In the genomic region with DNA sequence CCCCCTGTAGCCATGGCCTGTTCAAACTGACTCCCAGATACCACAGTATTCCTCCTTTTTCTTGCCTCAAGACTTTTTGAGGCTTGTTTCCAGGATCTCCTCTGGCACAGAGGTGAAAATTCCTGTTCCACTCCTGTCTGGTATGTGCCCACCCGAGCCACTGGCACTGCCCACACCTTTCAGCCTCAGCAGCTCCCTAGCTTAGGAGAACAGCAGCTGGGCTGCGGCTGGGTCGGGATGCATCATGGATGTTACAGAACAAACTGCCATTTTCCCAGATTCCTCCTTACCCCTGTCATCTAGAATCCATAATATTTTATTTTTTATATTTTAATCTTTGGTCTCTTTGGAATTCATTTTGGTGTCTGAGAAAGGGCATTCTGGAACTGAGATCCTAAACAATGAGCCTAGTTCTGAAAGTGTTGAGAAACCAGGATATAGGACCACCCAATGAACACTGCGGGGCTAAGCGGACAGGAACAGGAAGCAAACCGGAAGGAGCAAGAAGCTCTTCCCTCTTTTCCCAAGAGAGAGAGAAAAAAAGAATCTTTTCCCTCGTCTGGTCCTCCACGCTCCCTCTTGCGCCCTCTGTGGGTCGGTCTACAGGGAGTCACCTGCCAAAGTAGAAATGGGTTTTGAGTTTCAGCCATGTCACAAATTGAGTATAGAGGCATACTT, we compare ENCODE assay signal across 8 cellular contexts. TPM values are rescaled to one million over a fixed set of nuclear protein-coding genes. Genes with fewer than 3 reads are reported as not detected.
DNase-seq lines count a peak whose midpoint lies in the region; ATAC-seq, FAIRE-seq and TF ChIP-seq lines count a peak whose summit lies in the region.

No MANE protein-coding gene starts in this region.

- no peaks in the 10 kb centered on the region for H3K27me3 ChIP-seq in MM.1S (replicated peaks; ENCODE audit: insufficient read depth, low read length)

- H3K4me1 Mint-ChIP-seq in activated naive CD8-positive, alpha-beta T cell treated with anti-CD3 and anti-CD28 coated beads, Interleukin-2, amount 50 U/mL, for 24 hours = peaks cover 19% of the 10 kb centered on the region

- no peak overlapping the region for H3K27ac ChIP-seq in MM.1S (ENCODE audit: low read length)

- DNase-seq in MM.1S (peak; percentile 70), SKM-1 treated with dmso at 0.1 percent for 144 hours (lab: John Stamatoyannopoulos, UW; ENCODE audit: unreplicated experiment) (peak; percentile 43), left ventricle myocardium superior (peak; percentile 90), retinal pigment epithelial cell (ENCODE audit: low read depth) (peak; percentile 29)
- peak; percentile 79 for DNase-seq in activated naive CD8-positive, alpha-beta T cell treated with anti-CD3 and anti-CD28 coated beads, Interleukin-2, amount 50 U/mL, for 24 hours

- no peaks in the 10 kb centered on the region for H3K9me2 ChIP-seq in MM.1S (replicated peaks; ENCODE audit: insufficient read depth, low read length)

- H3F3A ChIP-seq in MM.1S (ENCODE audit: insufficient read depth, low read length) = peaks cover 7% of the 10 kb centered on the region

- no peaks in the 10 kb centered on the region for H3K27me3 Mint-ChIP-seq in activated naive CD8-positive, alpha-beta T cell treated with anti-CD3 and anti-CD28 coated beads, Interleukin-2, amount 50 U/mL, for 24 hours

- intact Hi-C loops in left ventricle myocardium superior (cut with micrococcal nuclease) = loop anchor here (2.0 kb wide), 1 partner anchor 43 kb away; no protein-coding TSS in a partner anchor

- no peak overlapping the region for H3K9ac ChIP-seq in MM.1S (ENCODE audit: low read length)

- H3K4me3 Mint-ChIP-seq in activated naive CD8-positive, alpha-beta T cell treated with anti-CD3 and anti-CD28 coated beads, Interleukin-2, amount 50 U/mL, for 24 hours = peak overlapping the region; percentile 42

- TF ChIP-seq CTCF in MM.1S (IDR thresholded peaks at IDR 0.05; ENCODE audit: low read length) = peak; percentile 95
- TF ChIP-seq CTCF in retinal pigment epithelial cell (conservative IDR thresholded peaks at IDR 0.05; ENCODE audit: low read depth, low read length) = peak; percentile 98

- no peak overlapping the region for H3K4me3 ChIP-seq in MM.1S (ENCODE audit: low read length)
- peak overlapping the region; percentile 41 for H3K4me3 ChIP-seq in retinal pigment epithelial cell (ENCODE audit: low read length)

- no peaks in the 10 kb centered on the region for H3K36me3 ChIP-seq in MM.1S (replicated peaks; ENCODE audit: insufficient read depth, low read length)

- H3K79me2 ChIP-seq in MM.1S (ENCODE audit: low read length) = no peaks in the 10 kb centered on the region

- H3K27ac Mint-ChIP-seq in activated naive CD8-positive, alpha-beta T cell treated with anti-CD3 and anti-CD28 coated beads, Interleukin-2, amount 50 U/mL, for 24 hours = no peak overlapping the region

- H3K36me3 Mint-ChIP-seq in activated naive CD8-positive, alpha-beta T cell treated with anti-CD3 and anti-CD28 coated beads, Interleukin-2, amount 50 U/mL, for 24 hours (ENCODE audit: low read depth) = no peaks in the 10 kb centered on the region

- peak; percentile 91 for FAIRE-seq in G401.6 (lab: Jason Lieb, UNC)

- H2AFZ ChIP-seq in MM.1S (ENCODE audit: low read length) = peak overlapping the region; percentile 40; the same call in 1 of the 2 replicates

- peak overlapping the region; percentile 46 for H3K4me2 ChIP-seq in MM.1S (ENCODE audit: low read depth, low read length)

- ATAC-seq in activated naive CD8-positive, alpha-beta T cell treated with anti-CD3 and anti-CD28 coated beads, Interleukin-2, amount 50 U/mL, for 24 hours = peak; percentile 65
- ATAC-seq in left ventricle myocardium superior (peak; percentile 85), GM19455 (IDR thresholded peaks at IDR 0.05; ENCODE audit: unreplicated experiment) (no peak), GM18868 (IDR thresholded peaks at IDR 0.05; ENCODE audit: unreplicated experiment) (no peak)

- no peaks in the 10 kb centered on the region for H4K20me1 ChIP-seq in MM.1S (ENCODE audit: insufficient read depth, low read length)

- H3K4me1 ChIP-seq in MM.1S (ENCODE audit: low read length) = peaks cover 12% of the 10 kb centered on the region

- H3K9me3 ChIP-seq in MM.1S (replicated peaks; ENCODE audit: insufficient read depth, low read length) = no peaks in the 10 kb centered on the region

- H3K9me3 Mint-ChIP-seq in activated naive CD8-positive, alpha-beta T cell treated with anti-CD3 and anti-CD28 coated beads, Interleukin-2, amount 50 U/mL, for 24 hours = no peaks in the 10 kb centered on the region

RNA-seq across cellular contexts. Expression of a gene that starts 12.5 kb away (rescaled TPM):
- total RNA-seq in left ventricle myocardium superior = not detected

RNA-seq across cellular contexts. Expression of a gene that starts 36.2 kb away (rescaled TPM):
- total RNA-seq in left ventricle myocardium superior = 9.8 TPM

RNA-seq across cellular contexts. Expression of a gene that starts 39.5 kb away (rescaled TPM):
- 9.0 TPM for total RNA-seq in left ventricle myocardium superior

Comparison
In these comparisons a context has a peak if more than half of its experiments do, and no peak if none do; other contexts are left out.
1. DNase-seq: peak in every context shown above with its lines; median percentile 90 in left ventricle myocardium superior; 79 in activated naive CD8-positive, alpha-beta T cell treated with anti-CD3 and anti-CD28 coated beads, Interleukin-2, amount 50 U/mL, for 24 hours; 70 in MM.1S; 43 in SKM-1 treated with dmso at 0.1 percent for 144 hours; 29 in retinal pigment epithelial cell.
2. ATAC-seq: peak in activated naive CD8-positive, alpha-beta T cell treated with anti-CD3 and anti-CD28 coated beads, Interleukin-2, amount 50 U/mL, for 24 hours (single experiment) and left ventricle myocardium superior (single experiment); none in GM19455 (single experiment) and GM18868 (single experiment).